In the genomic region with DNA sequence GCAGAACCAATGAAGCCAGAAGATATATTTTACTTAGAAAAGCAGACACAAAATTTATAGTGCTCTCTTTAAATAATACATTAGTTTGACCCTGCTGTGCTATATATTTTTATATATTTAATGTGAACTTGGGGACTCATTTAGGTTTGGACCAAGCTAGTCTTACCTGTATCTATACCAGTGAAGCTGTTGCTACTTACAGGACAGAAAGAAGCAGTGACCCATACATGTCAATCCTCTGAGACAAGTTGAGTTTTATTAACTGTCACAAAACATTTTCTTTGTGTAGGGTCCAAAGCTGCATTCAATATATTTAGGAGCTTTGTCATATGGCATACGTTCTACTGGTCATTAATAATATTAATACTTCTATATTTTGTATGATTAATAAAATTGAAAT, we compare ENCODE assay signal across 18 cellular contexts.
DNase-seq lines count a peak whose midpoint lies in the region; ATAC-seq and TF ChIP-seq lines count a peak whose summit lies in the region.
"Had no signal": no experiment of that assay in that cellular context is flagged by ENCODE, and none has a peak within 500 bp of the region (broad histone marks: within the 10 kb centered on the region; RNA-seq: fewer than 3 reads in every experiment).

No MANE protein-coding gene starts in this region.

- no peaks in the 10 kb centered on the region for H3K27me3 Mint-ChIP-seq in activated CD4-positive, alpha-beta memory T cell treated with anti-CD3 and anti-CD28 coated beads, Interleukin-2, amount 10 ng/mL, durations not matched to agents 7 days and 5 days
- H3K27me3 Mint-ChIP-seq: CD4-positive, alpha-beta T cell had no signal

- peak overlapping the region; percentile 67; the same call in 1 of the 2 replicates for H3K4me2 ChIP-seq in KMS-11
- H3K4me2 ChIP-seq: GM23338 had no signal

- peak overlapping the region; percentile 58; the same call in 1 of the 2 replicates for H3K27ac ChIP-seq in KMS-11
- H3K27ac ChIP-seq in angular gyrus (ENCODE audit: low read depth, low read length): peak overlapping the region; percentile 93
- H3K27ac ChIP-seq: 22Rv1, A549, C4-2B had no signal

- CTCF ChIA-PET in activated CD4-positive, alpha-beta memory T cell treated with anti-CD3 and anti-CD28 coated beads, Interleukin-2, amount 10 ng/mL, durations not matched to agents 7 days and 5 days (lab: Charles Lee): no interaction called here

- no peaks in the 10 kb centered on the region for H3K9me3 Mint-ChIP-seq in activated CD4-positive, alpha-beta memory T cell treated with anti-CD3 and anti-CD28 coated beads, Interleukin-2, amount 10 ng/mL, durations not matched to agents 7 days and 5 days
- H3K9me3 Mint-ChIP-seq: GM23338 had no signal

- POLR2A ChIA-PET in activated CD4-positive, alpha-beta memory T cell treated with anti-CD3 and anti-CD28 coated beads, Interleukin-2, amount 10 ng/mL, durations not matched to agents 7 days and 5 days (lab: Charles Lee): no interaction called here

- no peaks in the 10 kb centered on the region for H3K27me3 ChIP-seq in KMS-11 (ENCODE audit: insufficient read depth, low read depth)

- no peaks in the 10 kb centered on the region for H3K79me2 ChIP-seq in KMS-11 (ENCODE audit: insufficient read depth, low read depth)

- H3K4me1 ChIP-seq in KMS-11 (ENCODE audit: low read depth, poor library complexity, severe bottlenecking): peaks cover 35% of the 10 kb centered on the region
- H3K4me1 ChIP-seq: A549, Caco-2 had no signal

- no peak overlapping the region for H3K9ac ChIP-seq in KMS-11

- DNase-seq in globus pallidus (ENCODE audit: low spot score) (peak; percentile 43), superior temporal gyrus (ENCODE audit: extremely low spot score) (peak; percentile 68), DMS53 treated with DMSO at 0.1 percent for 48 hours (lab: John Stamatoyannopoulos, UW; ENCODE audit: unreplicated experiment) (no peak)
- DNase-seq in activated CD4-positive, alpha-beta memory T cell treated with anti-CD3 and anti-CD28 coated beads, Interleukin-2, amount 10 ng/mL, durations not matched to agents 7 days and 5 days: no peak
- DNase-seq: AML-193; Caco-2; CD4-positive, alpha-beta T cell; DMS79; GDM1; HCEC 1CT had no signal

- H2AFZ ChIP-seq in KMS-11 (ENCODE audit: low read depth): peak overlapping the region; percentile 57; the same call in 1 of the 2 replicates

- no peak overlapping the region for H3K4me3 ChIP-seq in KMS-11 (IDR thresholded peaks at IDR 0.05; ENCODE audit: insufficient read depth, low read depth, low read length)
- H3K4me3 ChIP-seq: A549, GM23338 had no signal

- H3K36me3 Mint-ChIP-seq in activated CD4-positive, alpha-beta memory T cell treated with anti-CD3 and anti-CD28 coated beads, Interleukin-2, amount 10 ng/mL, durations not matched to agents 7 days and 5 days (ENCODE audit: low read depth): no peaks in the 10 kb centered on the region

- no peak for ATAC-seq in HG02588 (IDR thresholded peaks at IDR 0.05; ENCODE audit: unreplicated experiment)
- ATAC-seq: A549, GM23338, HepG2 had no signal

- H4K20me1 ChIP-seq in KMS-11 (ENCODE audit: insufficient read depth): no peaks in the 10 kb centered on the region

- no peak for TF ChIP-seq CTCF in KMS-11 (conservative IDR thresholded peaks at IDR 0.05; ENCODE audit: low read depth, low read length)

- H3K4me1 Mint-ChIP-seq in activated CD4-positive, alpha-beta memory T cell treated with anti-CD3 and anti-CD28 coated beads, Interleukin-2, amount 10 ng/mL, durations not matched to agents 7 days and 5 days: no peaks in the 10 kb centered on the region

- H3K36me3 ChIP-seq in KMS-11 (ENCODE audit: insufficient read depth): no peaks in the 10 kb centered on the region

- H3K4me3 Mint-ChIP-seq in activated CD4-positive, alpha-beta memory T cell treated with anti-CD3 and anti-CD28 coated beads, Interleukin-2, amount 10 ng/mL, durations not matched to agents 7 days and 5 days: no peak overlapping the region
- H3K4me3 Mint-ChIP-seq: CD4-positive, alpha-beta T cell; GM23338 had no signal

- no peak overlapping the region for H3K27ac Mint-ChIP-seq in activated CD4-positive, alpha-beta memory T cell treated with anti-CD3 and anti-CD28 coated beads, Interleukin-2, amount 10 ng/mL, durations not matched to agents 7 days and 5 days
- H3K27ac Mint-ChIP-seq: CD4-positive, alpha-beta T cell; GM23338 had no signal

Comparison
In these comparisons a context has a peak if more than half of its experiments do, and no peak if none do; other contexts are left out.
1. DNase-seq: peak in globus pallidus (single experiment) and superior temporal gyrus (single experiment); none in DMS53 treated with DMSO at 0.1 percent for 48 hours (single experiment) and activated CD4-positive, alpha-beta memory T cell treated with anti-CD3 and anti-CD28 coated beads, Interleukin-2, amount 10 ng/mL, durations not matched to agents 7 days and 5 days (single experiment).